Comparison of ENCODE assay signal across 9 cellular contexts in the genomic region with DNA sequence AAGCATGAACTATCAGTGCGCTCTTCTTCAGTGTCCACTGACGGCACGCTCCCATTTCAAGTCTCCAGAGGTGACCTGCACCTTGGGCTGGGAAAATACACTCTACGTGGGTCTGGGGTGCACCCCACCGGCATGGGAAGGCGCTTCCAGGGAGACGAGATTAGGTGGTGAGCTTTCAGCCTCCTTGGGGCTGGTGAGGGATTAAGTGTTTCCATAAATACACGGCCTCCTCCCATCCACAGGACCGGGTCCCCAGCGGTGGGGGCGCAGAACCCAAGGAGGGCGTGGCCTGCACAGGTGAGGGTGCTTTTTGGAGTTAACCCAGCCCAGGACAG. TPM values are rescaled to one million over a fixed set of nuclear protein-coding genes. Genes with fewer than 3 reads are reported as not detected.
DNase-seq lines count a peak whose midpoint lies in the region; ATAC-seq and TF ChIP-seq lines count a peak whose summit lies in the region.
"Had no signal": no experiment of that assay in that cellular context is flagged by ENCODE, and none has a peak within 500 bp of the region (broad histone marks: within the 10 kb centered on the region; RNA-seq: fewer than 3 reads in every experiment).

No MANE protein-coding gene starts in this region.

- TF ChIP-seq POLR2A in stomach (IDR thresholded peaks at IDR 0.05) = no peak

- H3K4me3 ChIP-seq in H7 (ENCODE audit: insufficient read depth, low read depth, low read length) (peak overlapping the region; percentile 63), SK-N-MC (peak overlapping the region; percentile 79), iPS DF 6.9 (ENCODE audit: low read length) (peak overlapping the region; percentile 47; the same call in 1 of the 2 replicates), stomach (peak overlapping the region in 3 of 4 donors; percentile 60 to 76 (median 60))

- no peak for TF ChIP-seq CTCF in stomach (IDR thresholded peaks at IDR 0.05)

- WGBS in iPS DF 6.9 (ENCODE audit: insufficient coverage, insufficient read length) = no CpG with 5 or more reads among the region's 12 CpGs
- 45 to 59% (median 50%) methylated on average over 11 to 12 of the region's 12 CpGs for WGBS in stomach, 5 donors

- no peak overlapping the region for H3K9ac ChIP-seq in SK-N-MC (ENCODE audit: insufficient read length)

- H3K9me3 ChIP-seq in SK-N-MC (ENCODE audit: low read depth, low read length) (no peaks in the 10 kb centered on the region), iPS DF 6.9 (ENCODE audit: control insufficient read depth, insufficient read depth, low read length) (no peaks in the 10 kb centered on the region), stomach (no peaks in the 10 kb centered on the region)
- H3K9me3 ChIP-seq: neutrophil had no signal

- peaks cover 15% of the 10 kb centered on the region for H3K4me1 ChIP-seq in iPS DF 6.9 (ENCODE audit: control insufficient read depth, insufficient read depth, low read length)
- peaks cover 37 to 50% (median 47%) of the 10 kb centered on the region in 4 donors for H3K4me1 ChIP-seq in stomach

- ATAC-seq in HG02870 (IDR thresholded peaks at IDR 0.05; ENCODE audit: unreplicated experiment) = no peak
- no peak for ATAC-seq in HG03442 (IDR thresholded peaks at IDR 0.05; ENCODE audit: unreplicated experiment)

- H3K36me3 ChIP-seq in H7 (replicated peaks; ENCODE audit: control insufficient read depth, insufficient read depth, low read length) = no peaks in the 10 kb centered on the region
- no peaks in the 10 kb centered on the region for H3K36me3 ChIP-seq in SK-N-MC (ENCODE audit: insufficient read depth, low read length)
- no peaks in the 10 kb centered on the region for H3K36me3 ChIP-seq in iPS DF 6.9 (ENCODE audit: control insufficient read depth, insufficient read depth, low read length)
- no peaks in the 10 kb centered on the region for H3K36me3 ChIP-seq in stomach
- H3K36me3 ChIP-seq: neutrophil had no signal

- DNase-seq in H7 (peak; percentile 72), SK-N-MC (ENCODE audit: low read depth, low spot score) (no peak), iPS DF 6.9 (ENCODE audit: low read depth, low spot score) (no peak), stomach (no peak), globus pallidus (ENCODE audit: low spot score) (no peak)
- DNase-seq: T-helper 17 cell had no signal

- intact Hi-C loops in stomach (cut with DNase I; ENCODE audit: low total_unique reads) = no loop called here

- H3K27ac ChIP-seq in SK-N-MC (no peak overlapping the region), iPS DF 6.9 (ENCODE audit: low read length) (no peak overlapping the region), stomach (peak overlapping the region in 1 of 5 donors; percentile 26)
- H3K27ac ChIP-seq: neutrophil had no signal

- TF ChIP-seq EP300 in stomach (IDR thresholded peaks at IDR 0.05) = no peak

- peaks cover 20% of the 10 kb centered on the region for H3K27me3 ChIP-seq in H7 (ENCODE audit: control insufficient read depth, insufficient read depth, low read length)
- peaks cover 6% of the 10 kb centered on the region for H3K27me3 ChIP-seq in iPS DF 6.9 (ENCODE audit: control insufficient read depth, insufficient read depth, low read length)
- H3K27me3 ChIP-seq in stomach = peaks cover 0 to 21% (median 7%) of the 10 kb centered on the region in 3 donors

RNA-seq across cellular contexts. Expression of gene C16orf74, which starts 1.2 kb away (rescaled TPM):
- 4.1 and 7.2 TPM in 2 replicates for total RNA-seq in H7 (2014; rRNA removed; shearing (Covaris generic))
- 10 to 100 TPM in 1 of 5 donors, 1 to 10 TPM in 2, not detected in 2; 1.1 to 24.9 (median 2.9) TPM for total RNA-seq in stomach
- polyA plus RNA-seq in stomach = 10 to 100 TPM in 1 of 3 donors, 1 to 10 TPM in 1, not detected in 1; 4.6 to 12.4 TPM

RNA-seq across cellular contexts. Expression of gene EMC8, which starts 49.7 kb away (rescaled TPM):
- total RNA-seq in H7 (2014; rRNA removed; shearing (Covaris generic)) = 93.3 and 101 TPM in 2 replicates
- 10 to 100 TPM in 4 of 5 donors, 1 to 10 TPM in 1; 1.8 to 38.8 (median 20.0) TPM for total RNA-seq in stomach
- 10 to 100 TPM; 10.5 to 18.0 (median 11.3) TPM for polyA plus RNA-seq in stomach

RNA-seq across cellular contexts. Expression of gene COX4I1, which starts 49.8 kb away (rescaled TPM):
- 638 and 696 TPM in 2 replicates for total RNA-seq in H7 (2014; rRNA removed; shearing (Covaris generic))
- 100 to 1,000 TPM in 4 of 5 donors, 10 to 100 TPM in 1; 57.2 to 703 (median 434) TPM for total RNA-seq in stomach
- 1,000 to 10,000 TPM; 1,255 to 1,368 (median 1,353) TPM for polyA plus RNA-seq in stomach
